In the genomic region with DNA sequence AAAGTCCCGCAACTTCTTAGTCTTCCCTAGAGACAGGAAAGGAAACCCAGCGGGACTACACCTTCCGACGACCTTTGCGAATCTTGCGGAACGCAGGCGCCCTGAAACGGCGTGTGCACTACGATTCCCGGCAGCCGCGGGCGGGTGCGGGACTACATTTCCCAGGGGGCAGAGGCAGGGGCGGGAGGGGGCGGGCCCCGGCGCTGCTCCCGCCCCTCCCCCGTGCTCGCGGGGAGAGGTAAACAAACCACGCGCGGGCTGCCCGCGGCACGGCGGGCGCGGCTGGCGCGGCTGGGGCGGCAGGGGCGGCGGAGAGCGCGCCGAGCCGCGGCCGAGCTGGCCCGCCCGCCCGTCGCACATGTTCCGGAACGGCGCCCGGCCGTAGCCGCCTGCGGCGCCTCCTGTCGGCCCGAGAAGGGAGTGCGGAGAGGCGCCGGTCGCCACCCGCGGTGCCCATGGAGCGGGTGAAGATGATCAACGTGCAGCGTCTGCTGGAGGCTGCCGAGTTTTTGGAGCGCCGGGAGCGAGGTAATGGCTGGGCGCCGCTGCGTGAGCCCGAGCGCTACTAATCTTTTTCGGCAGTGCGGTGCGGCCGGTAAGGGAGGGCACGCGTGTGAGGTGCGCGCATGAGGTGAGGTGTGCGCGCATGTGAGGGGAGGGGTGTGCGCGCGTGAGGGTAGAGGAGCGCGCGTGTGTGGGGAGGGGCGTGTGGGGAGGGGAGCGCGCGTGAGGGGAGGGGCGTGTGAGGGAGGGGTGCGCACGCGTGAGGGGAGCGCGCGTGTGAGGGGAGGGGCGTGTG, we compare ENCODE assay signal across 8 cellular contexts. TPM values are rescaled to one million over a fixed set of nuclear protein-coding genes. Genes with fewer than 3 reads are reported as not detected.
A peak's percentile ranks its signal among the peaks of the same experiment; 100 is the strongest.
DNase-seq lines count a peak whose midpoint lies in the region; ATAC-seq and TF ChIP-seq lines count a peak whose summit lies in the region.

No MANE protein-coding gene starts in this region.

- peak; percentile 94 for DNase-seq in EL
- peak; percentile 90 for DNase-seq in H4 (ENCODE audit: low spot score)
- DNase-seq in LHCN-M2 (ENCODE audit: low read depth), result peak; percentile 92
- peak; percentile 92 for DNase-seq in RPMI8226
- DNase-seq in activated effector memory CD4-positive, alpha-beta T cell treated with anti-CD3 and anti-CD28 coated beads, Interleukin-2, amount 50 U/mL, for 16 hours, result peak; percentile 96
- peak; percentile 94 for DNase-seq in fibroblast of villous mesenchyme (ENCODE audit: low read depth)
- DNase-seq in nephron progenitor cell, result peak; percentile 85
- peak; percentile 87 for DNase-seq in stimulated activated naive CD8-positive, alpha-beta T cell treated with anti-CD3 and anti-CD28 coated beads, Interleukin-15, Interleukin-2, amounts not matched to agents 100 U/mL and 50 U/mL, for 24 hours

- TF ChIP-seq CTCF in fibroblast of villous mesenchyme (IDR thresholded peaks at IDR 0.05; ENCODE audit: insufficient read depth, low read depth, low read length) (peak; percentile 64), nephron progenitor cell (IDR thresholded peaks at IDR 0.05) (peak; percentile 52)

- H3K4me1 Mint-ChIP-seq in nephron progenitor cell, result peaks cover 38% of the 10 kb centered on the region

- H3K27me3 Mint-ChIP-seq in nephron progenitor cell (ENCODE audit: low read depth, poor library complexity), result peaks cover 22% of the 10 kb centered on the region

- H3K36me3 Mint-ChIP-seq in nephron progenitor cell (ENCODE audit: low read depth), result peaks cover 36% of the 10 kb centered on the region

- H3K27ac Mint-ChIP-seq in nephron progenitor cell, result peak overlapping the region; percentile 92

- H3K4me3 ChIP-seq in fibroblast of villous mesenchyme (ENCODE audit: low read depth, low read length), result peak overlapping the region; percentile 75

- H3K9me3 Mint-ChIP-seq in nephron progenitor cell, result no peaks in the 10 kb centered on the region

- H3K4me3 Mint-ChIP-seq in nephron progenitor cell, result peak overlapping the region; percentile 90

- ATAC-seq in stimulated activated naive CD8-positive, alpha-beta T cell treated with anti-CD3 and anti-CD28 coated beads, Interleukin-15, Interleukin-2, amounts not matched to agents 100 U/mL and 50 U/mL, for 24 hours, result peak; percentile 68

RNA-seq across cellular contexts. Expression of gene MXI1, which starts 18.6 kb away (rescaled TPM):
- 16.7 and 17.4 TPM in 2 replicates for total RNA-seq in H4 (2014; rRNA removed; shearing (Covaris generic))
- total RNA-seq in LHCN-M2 (2014; rRNA removed) (9.7 and 10.6 TPM in 2 replicates), fibroblast of villous mesenchyme (7.7 and 8.2 TPM in 2 replicates)
- polyA plus RNA-seq in LHCN-M2 (2012), result 7.0 TPM

Comparison
In these comparisons a context has a peak if more than half of its experiments do, and no peak if none do; other contexts are left out.
1. Peak in every context shown above with its lines: DNase-seq, ATAC-seq and H3K4me3 ChIP-seq.